In genomic region chr1:201240171-201240570, GRCh38 we compare ENCODE assay signal across 27 cellular contexts. TPM values are rescaled to one million over a fixed set of nuclear protein-coding genes. Genes with fewer than 3 reads are reported as not detected.
DNase-seq lines count a peak whose midpoint lies in the region; ATAC-seq, FAIRE-seq and TF ChIP-seq lines count a peak whose summit lies in the region.
"Had no signal": no experiment of that assay in that cellular context is flagged by ENCODE, and none has a peak within 500 bp of the region (broad histone marks: within the 10 kb centered on the region; RNA-seq: fewer than 3 reads in every experiment).

No MANE protein-coding gene starts in this region.

- CTCF ChIA-PET in HepG2 (lab: Yijun Ruan, JAX; ENCODE audit: low intra/inter-chr PET ratio, low total read pairs): no interaction called here
- CTCF ChIA-PET in K562 (lab: Yijun Ruan, JAX; ENCODE audit: low intra/inter-chr PET ratio): interaction anchor here (0.7 kb wide), 1 partner anchor 266 kb away, joined by 3 read pairs; no protein-coding TSS in a partner anchor

- no peak overlapping the region for H3K27ac ChIP-seq in HepG2 (ENCODE audit: extremely low read length, insufficient read depth, low read length)
- H3K27ac ChIP-seq in right lobe of liver: no peak overlapping the region
- no peak overlapping the region for H3K27ac ChIP-seq in K562 (ENCODE audit: extremely low read depth, low read depth, low read length)
- H3K27ac ChIP-seq: BLaER1 had no signal

- H3K4me3 ChIP-seq in HepG2 (replicated peaks in 1 of 3; ENCODE audit: insufficient read depth in 1 of 3, low read depth in 2 of 3, low read length in 3 of 3): no peak overlapping the region
- no peak overlapping the region for H3K4me3 ChIP-seq in right lobe of liver
- no peak overlapping the region for H3K4me3 ChIP-seq in K562
- H3K4me3 ChIP-seq: BLaER1, GM12878 had no signal

- no peak overlapping the region for H3K9ac ChIP-seq in HepG2 (ENCODE audit: insufficient read depth, low read depth, low read length)
- H3K9ac ChIP-seq in K562 (ENCODE audit: insufficient read depth in 1 of 2, low read depth in 2 of 2, low read length in 2 of 2): no peak overlapping the region
- H3K9ac ChIP-seq: BLaER1 had no signal

- 79% methylated on average over 3 of the region's 3 CpGs for WGBS in HepG2 (ENCODE audit: low lambda C conversion rate)
- 74% methylated on average over 2 of the region's 3 CpGs for WGBS in right lobe of liver (ENCODE audit: insufficient coverage, low coverage, low lambda C conversion rate, missing lambda C conversion rate)
- 6% methylated on average over 3 of the region's 3 CpGs for WGBS in K562 (ENCODE audit: insufficient coverage, low coverage, missing lambda C conversion rate)

- H4K20me1 ChIP-seq in HepG2 (ENCODE audit: insufficient read depth, low read length) (no peaks in the 10 kb centered on the region), K562 (replicated peaks; ENCODE audit: control insufficient read depth, insufficient read depth, low read length) (no peaks in the 10 kb centered on the region)
- H4K20me1 ChIP-seq: BLaER1 had no signal

- H3K27me3 ChIP-seq in HepG2 (ENCODE audit: control insufficient read depth in 1 of 2, insufficient read depth in 2 of 2, low read length in 2 of 2): no peaks in the 10 kb centered on the region
- peaks cover 0 to 4% of the 10 kb centered on the region in 2 donors for H3K27me3 ChIP-seq in right lobe of liver
- H3K27me3 ChIP-seq in K562 (ENCODE audit: control insufficient read depth in 2 of 2, insufficient read depth in 2 of 2, low read length in 2 of 2): no peaks in the 10 kb centered on the region
- H3K27me3 ChIP-seq: BE2C, BLaER1 had no signal

- FAIRE-seq in HepG2 (lab: Jason Lieb, UNC): no peak
- no peak for FAIRE-seq in K562 (lab: Jason Lieb, UNC)
- FAIRE-seq: GM12878, GM12892, GM18507 had no signal

- H3K36me3 ChIP-seq in HepG2 (replicated peaks in 1 of 2; ENCODE audit: control insufficient read depth in 1 of 2, insufficient read depth in 2 of 2, low read length in 2 of 2) (no peaks in the 10 kb centered on the region), right lobe of liver (no peaks in the 10 kb centered on the region), K562 (ENCODE audit: control insufficient read depth, insufficient read depth, low read length) (no peaks in the 10 kb centered on the region)
- H3K36me3 ChIP-seq: BE2C, BLaER1 had no signal

- TF ChIP-seq EP300 in HepG2 (IDR thresholded peaks at IDR 0.05; ENCODE audit: low read depth in 2 of 2, low read length in 2 of 2) (no peak), HepG2 (CRISPR knock-in tag; IDR thresholded peaks at IDR 0.05; ENCODE audit: borderline replicate concordance) (no peak), K562 (IDR thresholded peaks at IDR 0.05; ENCODE audit: low read length) (no peak)

- no peaks in the 10 kb centered on the region for H3K79me2 ChIP-seq in HepG2 (ENCODE audit: insufficient read depth, low read length)
- H3K79me2 ChIP-seq in K562 (ENCODE audit: control insufficient read depth, insufficient read depth, low read length): no peaks in the 10 kb centered on the region

- intact Hi-C loops in HepG2 (cut with micrococcal nuclease; ENCODE audit: unreplicated experiment): no loop called here
- intact Hi-C loops in right lobe of liver (cut with DNase I): no loop called here
- intact Hi-C loops in K562 (cut with micrococcal nuclease): no loop called here

- TF ChIP-seq CTCF in HepG2 (CRISPR knock-in tag; IDR thresholded peaks at IDR 0.05) (no peak), right lobe of liver (IDR thresholded peaks at IDR 0.05) (no peak), K562 (IDR thresholded peaks at IDR 0.05 in 2 of 3, conservative IDR thresholded peaks at IDR 0.05 in 1 of 3; ENCODE audit: insufficient read depth in 2 of 3, low read depth in 1 of 3, low read length in 3 of 3) (no peak)

- no peak overlapping the region for H2AFZ ChIP-seq in HepG2 (ENCODE audit: low read length)
- no peak overlapping the region for H2AFZ ChIP-seq in K562 (ENCODE audit: low read depth, low read length)

- POLR2A ChIA-PET in HepG2 (lab: Yijun Ruan, JAX) (no interaction called here), K562 (lab: Yijun Ruan, JAX) (no interaction called here)

- H3K4me2 ChIP-seq in HepG2 (ENCODE audit: low read depth, low read length): no peak overlapping the region
- H3K4me2 ChIP-seq in K562 (ENCODE audit: insufficient read depth, low read length): no peak overlapping the region
- H3K4me2 ChIP-seq: BLaER1 had no signal

- DNase-seq in HepG2 (ENCODE audit: low spot score) (no peak), right lobe of liver (no peak), K562 (ENCODE audit: extremely low read depth in 1 of 4, low spot score in 3 of 4) (no peak), 8988T (no peak)
- DNase-seq in effector CD8-positive, alpha-beta T cell (lab: John Stamatoyannopoulos, UW): no peak
- DNase-seq: ACHN; BE2C; C1 segment of cervical spinal cord; CD4-positive, alpha-beta memory T cell; CD4-positive, CD25-positive, alpha-beta regulatory T cell; CD8-positive, alpha-beta memory T cell; COR-L47; DMS 273 treated with DMSO at 0.1 percent for 48 hours; DMS153; DMS53; DMS79; DND-41; EL; GDM1 had no signal

- ATAC-seq in HepG2 (no peak), right lobe of liver (no peak), K562 (no peak)
- ATAC-seq: GM12878 had no signal

- in situ Hi-C loops in HepG2 (cut with HindIII; ENCODE audit: extremely low pct_ligation_motif_present, low pct_unique_long_range_greater_than_20kb) (no loop called here), K562 (cut with MboI) (no loop called here)

- TF ChIP-seq RAD21 in HepG2 (CRISPR knock-in tag; IDR thresholded peaks at IDR 0.05): no peak
- no peak for TF ChIP-seq RAD21 in K562 (CRISPR knock-in tag; conservative IDR thresholded peaks at IDR 0.05 in 1 of 2, IDR thresholded peaks at IDR 0.05 in 1 of 2)

- TF ChIP-seq POLR2A in HepG2 (IDR thresholded peaks at IDR 0.05; ENCODE audit: insufficient read depth in 1 of 2, low read depth in 2 of 2, low read length in 2 of 2) (no peak), right lobe of liver (IDR thresholded peaks at IDR 0.05) (no peak), K562 (conservative IDR thresholded peaks at IDR 0.05) (no peak)

- BruUV-seq in HepG2 (replicated peaks; lab: Mats Ljungman, UMichigan) (no TSS peak), K562 (replicated peaks; lab: Mats Ljungman, UMichigan) (no TSS peak)

- H3K9me3 ChIP-seq in HepG2 (ENCODE audit: low read length) (no peaks in the 10 kb centered on the region), right lobe of liver (no peaks in the 10 kb centered on the region), K562 (replicated peaks; ENCODE audit: control insufficient read depth, insufficient read depth, low read depth, low read length) (no peaks in the 10 kb centered on the region)
- H3K9me3 ChIP-seq: BE2C had no signal

- no peaks in the 10 kb centered on the region for H3K9me1 ChIP-seq in K562 (ENCODE audit: control insufficient read depth, insufficient read depth, low read length)

- H3K4me1 ChIP-seq in HepG2 (ENCODE audit: insufficient read depth, low read length): no peaks in the 10 kb centered on the region
- no peaks in the 10 kb centered on the region for H3K4me1 ChIP-seq in right lobe of liver
- H3K4me1 ChIP-seq in K562 (replicated peaks in 1 of 2; ENCODE audit: control insufficient read depth in 2 of 2, insufficient read depth in 2 of 2, low read length in 2 of 2): no peaks in the 10 kb centered on the region

RNA-seq across cellular contexts. Expression of gene PKP1, which starts 43.1 kb away (rescaled TPM):
- total RNA-seq in HepG2 (2016; rRNA removed; fragmentation: Illumina TruSeq; extraction: Trizol) (not detected in 2 replicates), right lobe of liver (not detected), K562 (2014; rRNA removed) (not detected in 2 replicates), K562 (2014; rRNA removed; fragmentation: Illumina TruSeq; extraction: Trizol) (not detected in 2 replicates), K562 (2015; rRNA removed; fragmentation: Illumina TruSeq; extraction: Trizol) (not detected in 2 replicates), K562 (2021) (not detected in 2 replicates)
- not detected in 2 replicates for total RNA-seq in HepG2 (2016; cell fraction: cytosol; rRNA removed; fragmentation: Illumina TruSeq; extraction: Trizol; ENCODE audit: low read depth)
- not detected in 2 replicates for total RNA-seq in HepG2 (2016; cell fraction: insoluble cytoplasmic fraction; rRNA removed; fragmentation: Illumina TruSeq; extraction: Trizol)
- total RNA-seq in HepG2 (2016; cell fraction: membrane; rRNA removed; fragmentation: Illumina TruSeq; extraction: Trizol): not detected in 2 replicates
- total RNA-seq in HepG2 (2016; cell fraction: nucleus; rRNA removed; fragmentation: Illumina TruSeq; extraction: Trizol): not detected in 2 replicates
- polyA plus RNA-seq in HepG2 (2011; rRNA removed) (not detected in 2 replicates), K562 (2011; rRNA removed) (not detected in 2 replicates), K562 (2014; fragmentation: Illumina TruSeq; extraction: Trizol) (not detected in 2 replicates), K562 (2014; fragmentation: Nextera tagmentation; extraction: Ambion mirVana) (not detected), K562 (2014; rRNA removed) (not detected in 2 replicates)
- not detected in 2 replicates for polyA plus RNA-seq in HepG2 (2011; cell fraction: cytosol; rRNA removed)
- not detected in 2 replicates for polyA plus RNA-seq in HepG2 (2011; cell fraction: nucleus; rRNA removed)
- not detected in 2 replicates for polyA plus RNA-seq in HepG2 (2012)
- polyA plus RNA-seq in HepG2 (2016; cell fraction: cytosol; fragmentation: Illumina TruSeq; extraction: Trizol; ENCODE audit: low read depth): not detected in 2 replicates
- not detected in 2 replicates for polyA plus RNA-seq in HepG2 (2016; cell fraction: insoluble cytoplasmic fraction; fragmentation: Illumina TruSeq; extraction: Trizol; ENCODE audit: low read depth)
- polyA plus RNA-seq in HepG2 (2016; cell fraction: membrane; fragmentation: Illumina TruSeq; extraction: Trizol; ENCODE audit: low read depth): not detected in 2 replicates
- not detected in 2 replicates for polyA plus RNA-seq in HepG2 (2016; cell fraction: nucleus; fragmentation: Illumina TruSeq; extraction: Trizol; ENCODE audit: insufficient read depth, low read depth)
- polyA minus RNA-seq in HepG2 (2011; rRNA and poly(A)+ RNA removed; ENCODE audit: low replicate concordance): 0.23 TPM in 1 of 2 replicates, not detected in the other
- polyA minus RNA-seq in HepG2 (2011; cell fraction: cytosol; rRNA and poly(A)+ RNA removed): not detected in 2 replicates
- polyA minus RNA-seq in HepG2 (2011; cell fraction: nucleus; rRNA and poly(A)+ RNA removed): not detected in 2 replicates
- total RNA-seq in K562 (2011; cell fraction: chromatin; rRNA removed; ENCODE audit: low replicate concordance): not detected in 2 replicates
- not detected in 2 replicates for total RNA-seq in K562 (2011; cell fraction: nucleolus; rRNA removed)
- total RNA-seq in K562 (2011; cell fraction: nucleoplasm; rRNA removed): not detected in 2 replicates
- not detected in 2 replicates for polyA plus RNA-seq in K562 (2011; cell fraction: cytosol; rRNA removed)
- not detected in 2 replicates for polyA plus RNA-seq in K562 (2011; cell fraction: nucleus; rRNA removed)
- not detected in 2 replicates for polyA plus RNA-seq in K562 (2012)
- not detected in 2 replicates for polyA minus RNA-seq in K562 (2011; rRNA and poly(A)+ RNA removed)
- polyA minus RNA-seq in K562 (2011; cell fraction: cytosol; rRNA and poly(A)+ RNA removed): not detected in 2 replicates
- not detected in 2 replicates for polyA minus RNA-seq in K562 (2011; cell fraction: nucleus; rRNA and poly(A)+ RNA removed)
- total RNA-seq: A172; CD4-positive, alpha-beta memory T cell; CD4-positive, CD25-positive, alpha-beta regulatory T cell; CD8-positive, alpha-beta memory T cell; G401; GM12878 had no signal
- polyA plus RNA-seq: CD14-positive monocyte; CD4-positive, alpha-beta memory T cell; CD4-positive, CD25-positive, alpha-beta regulatory T cell; CD8-positive, alpha-beta memory T cell had no signal

RNA-seq across cellular contexts. Expression of gene IGFN1, which starts 49.5 kb away (rescaled TPM):
- 0.04 TPM in 1 of 2 replicates, not detected in the other for total RNA-seq in HepG2 (2016; rRNA removed; fragmentation: Illumina TruSeq; extraction: Trizol)
- total RNA-seq in HepG2 (2016; cell fraction: cytosol; rRNA removed; fragmentation: Illumina TruSeq; extraction: Trizol; ENCODE audit: low read depth): not detected in 2 replicates
- 0.03 TPM in 1 of 2 replicates, not detected in the other for total RNA-seq in HepG2 (2016; cell fraction: insoluble cytoplasmic fraction; rRNA removed; fragmentation: Illumina TruSeq; extraction: Trizol)
- not detected in 2 replicates for total RNA-seq in HepG2 (2016; cell fraction: membrane; rRNA removed; fragmentation: Illumina TruSeq; extraction: Trizol)
- 0.09 and 0.22 TPM in 2 replicates for total RNA-seq in HepG2 (2016; cell fraction: nucleus; rRNA removed; fragmentation: Illumina TruSeq; extraction: Trizol)
- 0.05 and 0.22 TPM in 2 replicates for polyA plus RNA-seq in HepG2 (2011; rRNA removed)
- polyA plus RNA-seq in HepG2 (2011; cell fraction: cytosol; rRNA removed): 0.01 TPM in 2 replicates
- polyA plus RNA-seq in HepG2 (2011; cell fraction: nucleus; rRNA removed): 1.1 and 1.3 TPM in 2 replicates
- 0.05 and 0.20 TPM in 2 replicates for polyA plus RNA-seq in HepG2 (2012)
- polyA plus RNA-seq in HepG2 (2016; cell fraction: cytosol; fragmentation: Illumina TruSeq; extraction: Trizol; ENCODE audit: low read depth): not detected in 2 replicates
- polyA plus RNA-seq in HepG2 (2016; cell fraction: insoluble cytoplasmic fraction; fragmentation: Illumina TruSeq; extraction: Trizol; ENCODE audit: low read depth): 0.05 TPM in 1 of 2 replicates, not detected in the other
- not detected in 2 replicates for polyA plus RNA-seq in HepG2 (2016; cell fraction: membrane; fragmentation: Illumina TruSeq; extraction: Trizol; ENCODE audit: low read depth)
- polyA plus RNA-seq in HepG2 (2016; cell fraction: nucleus; fragmentation: Illumina TruSeq; extraction: Trizol; ENCODE audit: insufficient read depth, low read depth): 1.1 and 1.3 TPM in 2 replicates
- polyA minus RNA-seq in HepG2 (2011; rRNA and poly(A)+ RNA removed; ENCODE audit: low replicate concordance): not detected in 2 replicates
- polyA minus RNA-seq in HepG2 (2011; cell fraction: cytosol; rRNA and poly(A)+ RNA removed): 0.09 TPM in 1 of 2 replicates, not detected in the other
- polyA minus RNA-seq in HepG2 (2011; cell fraction: nucleus; rRNA and poly(A)+ RNA removed): 0.12 and 0.13 TPM in 2 replicates
- total RNA-seq in right lobe of liver: under 1 TPM in 3 of 6 experiments, not detected in 3; 0.02 to 0.18 (median 0.12) TPM
- total RNA-seq in K562 (2011; cell fraction: chromatin; rRNA removed; ENCODE audit: low replicate concordance): 0.05 and 0.16 TPM in 2 replicates
- total RNA-seq in K562 (2011; cell fraction: nucleolus; rRNA removed): not detected in 2 replicates
- total RNA-seq in K562 (2011; cell fraction: nucleoplasm; rRNA removed): not detected in 2 replicates
- total RNA-seq in K562 (2014; rRNA removed): not detected in 2 replicates
- total RNA-seq in K562 (2014; rRNA removed; fragmentation: Illumina TruSeq; extraction: Trizol): not detected in 2 replicates
- total RNA-seq in K562 (2015; rRNA removed; fragmentation: Illumina TruSeq; extraction: Trizol): not detected in 2 replicates
- not detected in 2 replicates for total RNA-seq in K562 (2021)
- polyA plus RNA-seq in K562 (2011; rRNA removed): not detected in 2 replicates
- not detected in 2 replicates for polyA plus RNA-seq in K562 (2011; cell fraction: cytosol; rRNA removed)
- polyA plus RNA-seq in K562 (2011; cell fraction: nucleus; rRNA removed): 0.06 TPM in 1 of 2 replicates, not detected in the other
- 0.03 and 0.17 TPM in 2 replicates for polyA plus RNA-seq in K562 (2012)
- not detected in 2 replicates for polyA plus RNA-seq in K562 (2014; fragmentation: Illumina TruSeq; extraction: Trizol)
- polyA plus RNA-seq in K562 (2014; fragmentation: Nextera tagmentation; extraction: Ambion mirVana): not detected
- 0.04 TPM in 1 of 2 replicates, not detected in the other for polyA plus RNA-seq in K562 (2014; rRNA removed)
- polyA minus RNA-seq in K562 (2011; rRNA and poly(A)+ RNA removed): not detected in 2 replicates
- polyA minus RNA-seq in K562 (2011; cell fraction: cytosol; rRNA and poly(A)+ RNA removed): not detected in 2 replicates
- 0.11 TPM in 1 of 2 replicates, not detected in the other for polyA minus RNA-seq in K562 (2011; cell fraction: nucleus; rRNA and poly(A)+ RNA removed)
- total RNA-seq: CD4-positive, alpha-beta memory T cell; CD4-positive, CD25-positive, alpha-beta regulatory T cell; CD8-positive, alpha-beta memory T cell; GM12878 had no signal
- polyA plus RNA-seq: AG04450; CD14-positive monocyte; CD4-positive, alpha-beta memory T cell; CD4-positive, CD25-positive, alpha-beta regulatory T cell; CD8-positive, alpha-beta memory T cell; GM12878 had no signal

Comparison
In these comparisons a context has a peak if more than half of its experiments do, and no peak if none do; other contexts are left out.
1. Of the 241 proteins assayed by ChIP-seq in both HepG2 and K562: peak only in HepG2: MAFK; only in K562: MAFG; in both: none; in neither: 239.